Comparison of ENCODE assay signal across 1 cellular context in genomic region chr17:7982666-7983065, GRCh38.
TF ChIP-seq lines count a peak whose summit lies in the region.

No MANE protein-coding gene starts in this region.

TF ChIP-seq in H1, 55 proteins besides CTCF, POLR2A, EP300 and RAD21:
- TF ChIP-seq CREB1 (IDR thresholded peaks at IDR 0.05) (no peak), KDM5A (IDR thresholded peaks at IDR 0.05; ENCODE audit: low read length) (no peak), SP2 (IDR thresholded peaks at IDR 0.05; ENCODE audit: low read length) (no peak), KDM1A (IDR thresholded peaks at IDR 0.05; ENCODE audit: borderline replicate concordance, low read length) (no peak), GABPA (IDR thresholded peaks at IDR 0.05; ENCODE audit: borderline replicate concordance, insufficient read depth, low read length) (no peak), SIN3A (conservative IDR thresholded peaks at IDR 0.05 in 1 of 2, IDR thresholded peaks at IDR 0.05 in 1 of 2; ENCODE audit: low read depth in 1 of 2, low read length in 2 of 2) (no peak), SP4 (IDR thresholded peaks at IDR 0.05; ENCODE audit: low read length) (no peak), CHD2 (IDR thresholded peaks at IDR 0.05; ENCODE audit: low read length) (no peak), SIX5 (IDR thresholded peaks at IDR 0.05; ENCODE audit: low read depth, low read length) (no peak), SRF (IDR thresholded peaks at IDR 0.05; ENCODE audit: low read depth, low read length) (no peak), HDAC6 (IDR thresholded peaks at IDR 0.05; ENCODE audit: low read depth, low read length) (no peak), TAF7 (optimal IDR thresholded peaks at IDR 0.05; ENCODE audit: borderline replicate concordance, low read depth, low read length) (no peak), ATF3 (IDR thresholded peaks at IDR 0.05; ENCODE audit: insufficient read depth, low read depth, low read length) (no peak), RBBP5 (IDR thresholded peaks at IDR 0.05; ENCODE audit: borderline replicate concordance, low read depth, low read length) (no peak)
